ENCODE assay signal across 9 cellular contexts in genomic region chr18:70491734-70492348, GRCh38.
DNase-seq lines count a peak whose midpoint lies in the region; ATAC-seq and TF ChIP-seq lines count a peak whose summit lies in the region.
"Had no signal": no experiment of that assay in that cellular context is flagged by ENCODE, and none has a peak within 500 bp of the region (broad histone marks: within the 10 kb centered on the region; RNA-seq: fewer than 3 reads in every experiment).

No MANE protein-coding gene starts in this region.

- WGBS in adrenal gland, 4 donors: 37 to 62% (median 55%) methylated on average over 4 of the region's 4 CpGs

- H3K36me3 ChIP-seq in SJSA1 (no peaks in the 10 kb centered on the region), adrenal gland (replicated peaks in 1 of 2) (no peaks in the 10 kb centered on the region)
- H3K36me3 ChIP-seq: BLaER1 had no signal

- TF ChIP-seq CTCF in adrenal gland (IDR thresholded peaks at IDR 0.05): peak; percentile 39 to 76 (median 60)

- peak; percentile 36 to 79 (median 37) for DNase-seq in NCI-H1417 (lab: John Stamatoyannopoulos, UW)
- DNase-seq in NCI-H1417 treated with DMSO at 0.1 percent for 48 hours (lab: John Stamatoyannopoulos, UW): no peak
- DNase-seq in HuH-7.5 (ENCODE audit: low spot score): peak; percentile 10
- peak; percentile 42 to 61 for DNase-seq in SJSA1 (ENCODE audit: low read depth in 1 of 2, low spot score in 2 of 2)
- peak; percentile 41 to 80 (median 63) for DNase-seq in adrenal gland
- DNase-seq in hippocampal formation (lab: John Stamatoyannopoulos, UW): peak; percentile 54 to 63
- peak; percentile 74 for DNase-seq in stimulated activated CD4-positive, alpha-beta T cell treated with anti-CD3 and anti-CD28 coated beads, Interleukin-15, amount 100 ng/mL, for 24 hours

- H3K27me3 ChIP-seq in SJSA1 (replicated peaks): no peaks in the 10 kb centered on the region
- no peaks in the 10 kb centered on the region for H3K27me3 ChIP-seq in adrenal gland
- H3K27me3 ChIP-seq: BLaER1 had no signal

- H3K4me1 ChIP-seq in SJSA1 (replicated peaks) (no peaks in the 10 kb centered on the region), adrenal gland (replicated peaks in 1 of 2) (peaks cover 0 to 7% of the 10 kb centered on the region in 2 donors)
- H3K4me1 ChIP-seq: BLaER1 had no signal

- intact Hi-C loops in adrenal gland (cut with DNase I): no loop called here

- peak; percentile 90 for ATAC-seq in GM21576 (IDR thresholded peaks at IDR 0.05; ENCODE audit: unreplicated experiment)

- H3K9me3 ChIP-seq in SJSA1 (replicated peaks) (no peaks in the 10 kb centered on the region), adrenal gland (replicated peaks in 1 of 3) (no peaks in the 10 kb centered on the region)
- H3K9me3 ChIP-seq: BLaER1 had no signal

- H3K27ac ChIP-seq in SJSA1 (no peak overlapping the region), adrenal gland (no peak overlapping the region)
- H3K27ac ChIP-seq: BLaER1 had no signal

- H3K4me3 ChIP-seq in SJSA1 (no peak overlapping the region), adrenal gland (no peak overlapping the region)
- H3K4me3 ChIP-seq: BLaER1 had no signal

- TF ChIP-seq POLR2A in adrenal gland (IDR thresholded peaks at IDR 0.05): no peak
